In the genomic region with DNA sequence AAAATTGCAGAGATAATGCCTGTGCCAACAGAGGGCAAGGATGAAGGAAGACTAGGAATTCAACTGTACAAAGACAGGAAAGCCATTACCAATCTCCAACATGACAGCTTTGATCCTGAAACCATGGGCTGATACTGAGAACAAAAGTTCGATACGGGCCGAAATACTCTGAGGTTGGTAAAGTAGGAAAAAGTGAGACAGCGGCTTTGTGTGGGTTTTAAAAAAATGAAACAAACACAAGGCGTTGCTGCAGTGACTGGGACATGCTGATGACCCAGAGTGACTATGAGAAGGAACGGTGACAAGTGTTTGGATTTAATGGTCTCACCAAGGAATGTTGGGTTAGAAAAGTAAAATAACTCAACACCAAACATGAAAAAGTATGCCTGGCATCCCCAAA, we compare ENCODE assay signal across 23 cellular contexts.
"Had no signal": no experiment of that assay in that cellular context is flagged by ENCODE, and none has a peak within 500 bp of the region (broad histone marks: within the 10 kb centered on the region; RNA-seq: fewer than 3 reads in every experiment).

No MANE protein-coding gene starts in this region.

- DNase-seq: activated CD4-positive, alpha-beta T cell treated with anti-CD3 and anti-CD28 coated beads for 1 hour; activated gamma-delta T cell; activated T-cell treated with anti-CD3 and anti-CD28 coated beads, Interleukin-2, amount 50 U/mL, for 1 hour; adrenal gland; cerebellar nuclear complex; cortex of kidney; gastrocnemius medialis; heart left ventricle; kidney; midbrain; occipital lobe; posterior cingulate gyrus; stimulated activated CD4-positive, alpha-beta T cell treated with anti-CD3 and anti-CD28 coated beads, Interleukin-12 subunit alpha, Interleukin-12 subunit beta, amount 100 ng/mL, for 4 hours; stimulated activated CD4-positive, alpha-beta T cell treated with anti-CD3 and anti-CD28 coated beads, Interleukin-2, amount 100 ng/mL, for 24 hours; stimulated activated naive CD8-positive, alpha-beta T cell treated with anti-CD3 and anti-CD28 coated beads, Interleukin-15, amount 100 ng/mL, for 72 hours; trophoblast cell had no signal

- H3K27ac ChIP-seq: adrenal gland, breast epithelium, gastrocnemius medialis, heart left ventricle, suprapubic skin, VCaP had no signal

- H3K4me3 Mint-ChIP-seq: stimulated activated naive CD8-positive, alpha-beta T cell treated with anti-CD3 and anti-CD28 coated beads, Interleukin-15, amount 100 ng/mL, for 72 hours; T-helper 1 cell treated with Interleukin-12 subunit alpha and Interleukin-12 subunit beta and Interleukin-4 antibody, amounts not matched to agents 30 μg/mL and 1 μg/mL, for 36 hours had no signal

- H3K9me3 Mint-ChIP-seq: stimulated activated naive CD8-positive, alpha-beta T cell treated with anti-CD3 and anti-CD28 coated beads, Interleukin-15, amount 100 ng/mL, for 72 hours; T-helper 1 cell treated with Interleukin-12 subunit alpha and Interleukin-12 subunit beta and Interleukin-4 antibody, amounts not matched to agents 30 μg/mL and 1 μg/mL, for 36 hours had no signal

- H3K4me3 ChIP-seq: adrenal gland, breast epithelium, gastrocnemius medialis, heart left ventricle, lung, suprapubic skin had no signal

- H3K27me3 Mint-ChIP-seq: stimulated activated naive CD8-positive, alpha-beta T cell treated with anti-CD3 and anti-CD28 coated beads, Interleukin-15, amount 100 ng/mL, for 72 hours had no signal

- H3K27me3 ChIP-seq: adrenal gland, breast epithelium, gastrocnemius medialis, heart left ventricle, suprapubic skin had no signal

- FAIRE-seq: astrocyte, kidney had no signal

- H3K4me1 ChIP-seq: adrenal gland, breast epithelium, gastrocnemius medialis, heart left ventricle, suprapubic skin had no signal

- H3K9me3 ChIP-seq: adrenal gland, breast epithelium, gastrocnemius medialis, heart left ventricle, suprapubic skin had no signal

- ATAC-seq: gastrocnemius medialis; heart left ventricle; left lobe of liver; stimulated activated naive CD8-positive, alpha-beta T cell treated with anti-CD3 and anti-CD28 coated beads, Interleukin-15, amount 100 ng/mL, for 72 hours had no signal

- H3K27ac Mint-ChIP-seq: stimulated activated naive CD8-positive, alpha-beta T cell treated with anti-CD3 and anti-CD28 coated beads, Interleukin-15, amount 100 ng/mL, for 72 hours; T-helper 1 cell treated with Interleukin-12 subunit alpha and Interleukin-12 subunit beta and Interleukin-4 antibody, amounts not matched to agents 30 μg/mL and 1 μg/mL, for 36 hours had no signal

- H3K4me1 Mint-ChIP-seq: stimulated activated naive CD8-positive, alpha-beta T cell treated with anti-CD3 and anti-CD28 coated beads, Interleukin-15, amount 100 ng/mL, for 72 hours had no signal
